ENCODE assay signal across 1 cellular context in the genomic region with DNA sequence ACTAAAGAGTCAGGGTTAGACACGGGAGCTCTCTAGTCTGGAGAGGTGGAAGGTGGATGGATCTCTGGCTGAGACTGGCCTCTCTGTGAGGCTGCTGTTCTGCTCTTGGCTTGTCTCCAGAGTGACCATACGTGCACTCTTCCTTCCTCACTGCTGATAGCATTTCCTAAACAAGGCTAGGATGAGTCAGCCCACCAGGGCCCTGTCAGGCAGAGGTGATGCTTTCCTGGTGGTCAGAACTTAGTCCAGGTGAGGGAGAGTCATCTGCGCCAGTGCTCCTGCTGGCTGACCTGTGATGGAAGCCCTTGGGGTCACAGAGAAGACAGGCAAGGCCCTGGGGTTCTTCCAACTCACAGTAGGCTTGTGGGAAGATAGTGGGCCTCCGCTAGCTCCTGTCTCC.
TF ChIP-seq lines count a peak whose summit lies in the region.

No MANE protein-coding gene starts in this region.

TF ChIP-seq in HCT116, 20 proteins besides CTCF, POLR2A, EP300 and RAD21 (continued from another document):
- no peak for TF ChIP-seq EZH2phosphoT487 (IDR thresholded peaks at IDR 0.05; ENCODE audit: borderline replicate concordance)
- TF ChIP-seq ZNF274 (IDR thresholded peaks at IDR 0.05; ENCODE audit: low read depth, low read length), result no peak
- TF ChIP-seq ELF1 (IDR thresholded peaks at IDR 0.05; ENCODE audit: borderline replicate concordance, low read depth), result no peak
- no peak for TF ChIP-seq SRF (IDR thresholded peaks at IDR 0.05; ENCODE audit: low read depth)
- no peak for TF ChIP-seq EZH2 (IDR thresholded peaks at IDR 0.05)
- TF ChIP-seq, protein P1, sequence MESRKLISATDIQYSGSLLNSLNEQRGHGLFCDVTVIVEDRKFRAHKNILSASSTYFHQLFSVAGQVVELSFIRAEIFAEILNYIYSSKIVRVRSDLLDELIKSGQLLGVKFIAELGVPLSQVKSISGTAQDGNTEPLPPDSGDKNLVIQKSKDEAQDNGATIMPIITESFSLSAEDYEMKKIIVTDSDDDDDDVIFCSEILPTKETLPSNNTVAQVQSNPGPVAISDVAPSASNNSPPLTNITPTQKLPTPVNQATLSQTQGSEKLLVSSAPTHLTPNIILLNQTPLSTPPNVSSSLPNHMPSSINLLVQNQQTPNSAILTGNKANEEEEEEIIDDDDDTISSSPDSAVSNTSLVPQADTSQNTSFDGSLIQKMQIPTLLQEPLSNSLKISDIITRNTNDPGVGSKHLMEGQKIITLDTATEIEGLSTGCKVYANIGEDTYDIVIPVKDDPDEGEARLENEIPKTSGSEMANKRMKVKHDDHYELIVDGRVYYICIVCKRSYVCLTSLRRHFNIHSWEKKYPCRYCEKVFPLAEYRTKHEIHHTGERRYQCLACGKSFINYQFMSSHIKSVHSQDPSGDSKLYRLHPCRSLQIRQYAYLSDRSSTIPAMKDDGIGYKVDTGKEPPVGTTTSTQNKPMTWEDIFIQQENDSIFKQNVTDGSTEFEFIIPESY (IDR thresholded peaks at IDR 0.05; ENCODE audit: extremely low read depth, insufficient replicate concordance, low read length), result no peak
- no peak for TF ChIP-seq EGR1 (IDR thresholded peaks at IDR 0.05; ENCODE audit: low read depth)
- TF ChIP-seq, protein P2, sequence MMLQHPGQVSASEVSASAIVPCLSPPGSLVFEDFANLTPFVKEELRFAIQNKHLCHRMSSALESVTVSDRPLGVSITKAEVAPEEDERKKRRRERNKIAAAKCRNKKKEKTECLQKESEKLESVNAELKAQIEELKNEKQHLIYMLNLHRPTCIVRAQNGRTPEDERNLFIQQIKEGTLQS (IDR thresholded peaks at IDR 0.05), result no peak
- TF ChIP-seq, protein P3, sequence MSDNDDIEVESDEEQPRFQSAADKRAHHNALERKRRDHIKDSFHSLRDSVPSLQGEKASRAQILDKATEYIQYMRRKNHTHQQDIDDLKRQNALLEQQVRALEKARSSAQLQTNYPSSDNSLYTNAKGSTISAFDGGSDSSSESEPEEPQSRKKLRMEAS (IDR thresholded peaks at IDR 0.05), result no peak
- no peak for TF ChIP-seq SP1 (IDR thresholded peaks at IDR 0.05; ENCODE audit: low read depth)
- no peak for TF ChIP-seq ZFX (IDR thresholded peaks at IDR 0.05)
